Comparison of ENCODE assay signal across 1 cellular context in the genomic region with DNA sequence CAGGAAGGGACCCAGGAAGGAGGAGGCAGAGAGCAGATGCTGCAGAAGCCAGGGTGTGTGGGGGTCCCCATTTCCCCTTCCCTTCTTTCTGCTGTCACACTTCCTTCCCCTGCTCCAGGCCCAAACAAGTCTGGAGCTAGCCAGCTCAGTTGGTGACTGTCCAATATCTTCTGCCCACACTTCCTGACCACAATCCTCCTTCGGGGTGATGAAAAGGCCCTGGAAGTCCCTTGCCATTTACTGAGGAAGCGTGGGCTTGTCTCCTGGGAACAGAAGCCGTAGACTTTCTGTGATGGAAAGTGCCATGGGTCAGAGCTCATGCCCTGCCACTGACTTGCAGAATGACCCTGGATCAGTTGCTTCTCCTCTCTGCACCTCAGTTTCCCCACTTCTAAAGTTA.
TF ChIP-seq lines count a peak whose summit lies in the region.

No MANE protein-coding gene starts in this region.

TF ChIP-seq in IMR-90, 13 proteins besides CTCF, POLR2A, EP300 and RAD21:
- TF ChIP-seq CEBPB (IDR thresholded peaks at IDR 0.05; ENCODE audit: low read depth, low read length) (no peak), RFX5 (IDR thresholded peaks at IDR 0.05; ENCODE audit: low read depth, low read length) (no peak), CHD1 (IDR thresholded peaks at IDR 0.05; ENCODE audit: low read depth, low read length) (no peak), BHLHE40 (IDR thresholded peaks at IDR 0.05; ENCODE audit: low read depth, low read length) (no peak), MXI1 (IDR thresholded peaks at IDR 0.05; ENCODE audit: borderline replicate concordance, low read depth, low read length) (no peak), MAZ (IDR thresholded peaks at IDR 0.05; ENCODE audit: borderline replicate concordance, low read depth, low read length) (no peak), ELK1 (IDR thresholded peaks at IDR 0.05; ENCODE audit: borderline replicate concordance, low read depth, low read length) (no peak), RCOR1 (IDR thresholded peaks at IDR 0.05; ENCODE audit: insufficient replicate concordance, low read length) (no peak), MAFK (IDR thresholded peaks at IDR 0.05; ENCODE audit: low read depth, low read length) (no peak), SMC3 (IDR thresholded peaks at IDR 0.05; ENCODE audit: low read depth, low read length) (no peak), NFE2L2 (IDR thresholded peaks at IDR 0.05; ENCODE audit: low read depth, low read length) (no peak), FOS (IDR thresholded peaks at IDR 0.05; ENCODE audit: low read depth, low read length) (no peak)
- TF ChIP-seq, protein P1, sequence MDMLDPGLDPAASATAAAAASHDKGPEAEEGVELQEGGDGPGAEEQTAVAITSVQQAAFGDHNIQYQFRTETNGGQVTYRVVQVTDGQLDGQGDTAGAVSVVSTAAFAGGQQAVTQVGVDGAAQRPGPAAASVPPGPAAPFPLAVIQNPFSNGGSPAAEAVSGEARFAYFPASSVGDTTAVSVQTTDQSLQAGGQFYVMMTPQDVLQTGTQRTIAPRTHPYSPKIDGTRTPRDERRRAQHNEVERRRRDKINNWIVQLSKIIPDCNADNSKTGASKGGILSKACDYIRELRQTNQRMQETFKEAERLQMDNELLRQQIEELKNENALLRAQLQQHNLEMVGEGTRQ (IDR thresholded peaks at IDR 0.05; ENCODE audit: low read depth, low read length) = no peak
